In genomic region chr10:74612195-74612594, GRCh38 we compare ENCODE assay signal across 25 cellular contexts.
DNase-seq lines count a peak whose midpoint lies in the region; ATAC-seq and TF ChIP-seq lines count a peak whose summit lies in the region.
"Had no signal": no experiment of that assay in that cellular context is flagged by ENCODE, and none has a peak within 500 bp of the region (broad histone marks: within the 10 kb centered on the region; RNA-seq: fewer than 3 reads in every experiment).

No MANE protein-coding gene starts in this region.

- in situ Hi-C loops in mammary epithelial cell (cut with MboI; ENCODE audit: low sequenced_read_pairs in 2 of 2) = no loop called here

- H3K27ac ChIP-seq in mammary epithelial cell (ENCODE audit: insufficient read depth, low read depth, low read length) (no peak overlapping the region), right atrium auricular region (no peak overlapping the region)
- H3K27ac ChIP-seq: gastroesophageal sphincter, SK-N-MC, thyroid gland had no signal

- ATAC-seq in HG02885 (IDR thresholded peaks at IDR 0.05; ENCODE audit: poor library complexity, unreplicated experiment) (no peak), SK-N-SH treated with all-trans-retinoic acid at 6 μM for 48 hours (no peak)
- ATAC-seq: gastroesophageal sphincter; stimulated activated naive CD8-positive, alpha-beta T cell treated with anti-CD3 and anti-CD28 coated beads, Interleukin-15, amount 100 ng/mL, for 72 hours had no signal

- H3K4me1 ChIP-seq in mammary epithelial cell (ENCODE audit: insufficient read depth, low read length) (no peaks in the 10 kb centered on the region), right atrium auricular region (no peaks in the 10 kb centered on the region)
- H3K4me1 ChIP-seq: gastroesophageal sphincter, thyroid gland had no signal

- H2AFZ ChIP-seq in mammary epithelial cell (ENCODE audit: low read depth, low read length) = no peak overlapping the region

- DNase-seq in EH (ENCODE audit: low read depth) = peak; percentile 64
- DNase-seq in LHCN-M2 (ENCODE audit: low read depth) = peak; percentile 21
- DNase-seq in mammary epithelial cell = peak; percentile 21
- peak; percentile 18 for DNase-seq in fibroblast of villous mesenchyme (ENCODE audit: low read depth)
- DNase-seq in OCI-M1 (lab: John Stamatoyannopoulos, UW) = no peak
- no peak for DNase-seq in right atrium auricular region (ENCODE audit: low spot score)
- DNase-seq: activated CD4-positive, alpha-beta T cell treated with anti-CD3 and anti-CD28 coated beads for 4 hours; activated naive CD8-positive, alpha-beta T cell treated with anti-CD3 and anti-CD28 coated beads, Interleukin-2, amount 10 ng/mL, durations not matched to agents 7 days and 5 days; activated T-cell treated with anti-CD3 and anti-CD28 coated beads for 4 hours; AML-193; CD4-positive, alpha-beta T cell; effector CD4-positive, alpha-beta T cell; MM.1S; NCI-H1417; NCI-H2081; NCI-H2227 treated with DMSO at 0.1 percent for 48 hours; NCI-H774; small intestine; stimulated activated CD8-positive, alpha-beta memory T cell treated with anti-CD3 and anti-CD28 coated beads, Interleukin-4, amount 100 ng/mL, for 48 hours; stimulated activated naive CD8-positive, alpha-beta T cell treated with anti-CD3 and anti-CD28 coated beads, Interleukin-15, amount 100 ng/mL, for 72 hours; thyroid gland had no signal

- H3K9me3 ChIP-seq in mammary epithelial cell (replicated peaks; ENCODE audit: insufficient read depth, low read length) = no peaks in the 10 kb centered on the region
- no peaks in the 10 kb centered on the region for H3K9me3 ChIP-seq in right atrium auricular region
- H3K9me3 ChIP-seq: gastroesophageal sphincter, thyroid gland had no signal

- dilution Hi-C loops in mammary epithelial cell (cut with HindIII; ENCODE audit: low sequenced_read_pairs) = no loop called here

- H3K27me3 ChIP-seq in mammary epithelial cell (ENCODE audit: insufficient read depth, low read length) (no peaks in the 10 kb centered on the region), right atrium auricular region (no peaks in the 10 kb centered on the region)
- H3K27me3 ChIP-seq: gastroesophageal sphincter, thyroid gland had no signal

- intact Hi-C loops in mammary epithelial cell (cut with micrococcal nuclease) = no loop called here

- H3K4me2 ChIP-seq in mammary epithelial cell (ENCODE audit: insufficient read depth, low read depth, low read length) = no peak overlapping the region

- no peaks in the 10 kb centered on the region for H3K79me2 ChIP-seq in mammary epithelial cell (ENCODE audit: insufficient read depth, low read length)

- no peak overlapping the region for H3K9ac ChIP-seq in mammary epithelial cell (ENCODE audit: insufficient read depth, low read length)

- CTCF ChIA-PET in mammary epithelial cell (lab: Charles Lee; ENCODE audit: low non-redundant PET) = interaction anchor here (0.6 kb wide), 2 partner anchors 59 to 432 kb away, joined by 3 to 5 read pairs; no protein-coding TSS in a partner anchor

- H3K4me3 ChIP-seq in mammary epithelial cell (replicated peaks in 1 of 3; ENCODE audit: insufficient read depth in 1 of 3, low read depth in 2 of 3, low read length in 3 of 3) (no peak overlapping the region), fibroblast of villous mesenchyme (ENCODE audit: low read depth, low read length) (no peak overlapping the region), right atrium auricular region (no peak overlapping the region)
- H3K4me3 ChIP-seq: gastroesophageal sphincter, SK-N-MC, thyroid gland had no signal

- TF ChIP-seq CTCF in mammary epithelial cell (conservative IDR thresholded peaks at IDR 0.05 in 1 of 2, IDR thresholded peaks at IDR 0.05 in 1 of 2; ENCODE audit: extremely low read depth in 1 of 2, insufficient read depth in 1 of 2, low read depth in 1 of 2, low read length in 2 of 2) (no peak), fibroblast of villous mesenchyme (IDR thresholded peaks at IDR 0.05; ENCODE audit: insufficient read depth, low read depth, low read length) (no peak), right atrium auricular region (IDR thresholded peaks at IDR 0.05) (no peak)

- no TSS peak for BruUV-seq in mammary epithelial cell (replicated peaks; lab: Mats Ljungman, UMichigan)

- H3K36me3 ChIP-seq in mammary epithelial cell (ENCODE audit: insufficient read depth, low read length) (peaks cover 2% of the 10 kb centered on the region), right atrium auricular region (no peaks in the 10 kb centered on the region)
- H3K36me3 ChIP-seq: gastroesophageal sphincter, thyroid gland had no signal

- no peaks in the 10 kb centered on the region for H4K20me1 ChIP-seq in mammary epithelial cell (ENCODE audit: insufficient read depth, low read length)

TF ChIP-seq in SK-N-SH treated with all-trans-retinoic acid at 6 μM for 48 hours, 23 proteins besides CTCF, POLR2A, EP300 and RAD21:
- TF ChIP-seq BACH2 (CRISPR knock-in tag; IDR thresholded peaks at IDR 0.05; ENCODE audit: borderline replicate concordance) (no peak), SNAI2 (CRISPR knock-in tag; IDR thresholded peaks at IDR 0.05) (no peak), ZFP3 (CRISPR knock-in tag; IDR thresholded peaks at IDR 0.05) (no peak), PPARA (CRISPR knock-in tag; IDR thresholded peaks at IDR 0.05; ENCODE audit: borderline replicate concordance) (no peak), ISL1 (CRISPR knock-in tag; IDR thresholded peaks at IDR 0.05) (no peak), OSR1 (CRISPR knock-in tag; IDR thresholded peaks at IDR 0.05) (no peak), ZNF70 (CRISPR knock-in tag; IDR thresholded peaks at IDR 0.05) (no peak), ESRRG (CRISPR knock-in tag; IDR thresholded peaks at IDR 0.05) (no peak), ZNF8 (CRISPR knock-in tag; IDR thresholded peaks at IDR 0.05) (no peak), RARB (CRISPR knock-in tag; IDR thresholded peaks at IDR 0.05) (no peak), ZC3H10 (CRISPR knock-in tag; IDR thresholded peaks at IDR 0.05) (no peak)
- TF ChIP-seq, protein P1, sequence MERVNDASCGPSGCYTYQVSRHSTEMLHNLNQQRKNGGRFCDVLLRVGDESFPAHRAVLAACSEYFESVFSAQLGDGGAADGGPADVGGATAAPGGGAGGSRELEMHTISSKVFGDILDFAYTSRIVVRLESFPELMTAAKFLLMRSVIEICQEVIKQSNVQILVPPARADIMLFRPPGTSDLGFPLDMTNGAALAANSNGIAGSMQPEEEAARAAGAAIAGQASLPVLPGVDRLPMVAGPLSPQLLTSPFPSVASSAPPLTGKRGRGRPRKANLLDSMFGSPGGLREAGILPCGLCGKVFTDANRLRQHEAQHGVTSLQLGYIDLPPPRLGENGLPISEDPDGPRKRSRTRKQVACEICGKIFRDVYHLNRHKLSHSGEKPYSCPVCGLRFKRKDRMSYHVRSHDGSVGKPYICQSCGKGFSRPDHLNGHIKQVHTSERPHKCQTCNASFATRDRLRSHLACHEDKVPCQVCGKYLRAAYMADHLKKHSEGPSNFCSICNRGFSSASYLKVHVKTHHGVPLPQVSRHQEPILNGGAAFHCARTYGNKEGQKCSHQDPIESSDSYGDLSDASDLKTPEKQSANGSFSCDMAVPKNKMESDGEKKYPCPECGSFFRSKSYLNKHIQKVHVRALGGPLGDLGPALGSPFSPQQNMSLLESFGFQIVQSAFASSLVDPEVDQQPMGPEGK (CRISPR knock-in tag; IDR thresholded peaks at IDR 0.05; ENCODE audit: borderline replicate concordance) = no peak

Comparison
In these comparisons a context has a peak if more than half of its experiments do, and no peak if none do; other contexts are left out.
1. DNase-seq: peak in EH (single experiment), LHCN-M2 (single experiment), mammary epithelial cell (single experiment) and fibroblast of villous mesenchyme (single experiment); none in OCI-M1 (single experiment) and right atrium auricular region (single experiment).